In genomic region chr6:43848992-43849391, GRCh38 we compare ENCODE assay signal across 1 cellular context.
TF ChIP-seq lines count a peak whose summit lies in the region.

No MANE protein-coding gene starts in this region.

TF ChIP-seq in IMR-90, 13 proteins besides CTCF, POLR2A, EP300 and RAD21 (continued from another document):
- TF ChIP-seq USF2 (IDR thresholded peaks at IDR 0.05; ENCODE audit: low read depth, low read length) (no peak), CEBPB (IDR thresholded peaks at IDR 0.05; ENCODE audit: low read depth, low read length) (no peak), MXI1 (IDR thresholded peaks at IDR 0.05; ENCODE audit: borderline replicate concordance, low read depth, low read length) (no peak), ELK1 (IDR thresholded peaks at IDR 0.05; ENCODE audit: borderline replicate concordance, low read depth, low read length) (no peak), MAFK (IDR thresholded peaks at IDR 0.05; ENCODE audit: low read depth, low read length) (no peak), SMC3 (IDR thresholded peaks at IDR 0.05; ENCODE audit: low read depth, low read length) (no peak), CHD1 (IDR thresholded peaks at IDR 0.05; ENCODE audit: low read depth, low read length) (no peak), MAZ (IDR thresholded peaks at IDR 0.05; ENCODE audit: borderline replicate concordance, low read depth, low read length) (no peak)
